Comparison of ENCODE assay signal across 10 cellular contexts in the genomic region with DNA sequence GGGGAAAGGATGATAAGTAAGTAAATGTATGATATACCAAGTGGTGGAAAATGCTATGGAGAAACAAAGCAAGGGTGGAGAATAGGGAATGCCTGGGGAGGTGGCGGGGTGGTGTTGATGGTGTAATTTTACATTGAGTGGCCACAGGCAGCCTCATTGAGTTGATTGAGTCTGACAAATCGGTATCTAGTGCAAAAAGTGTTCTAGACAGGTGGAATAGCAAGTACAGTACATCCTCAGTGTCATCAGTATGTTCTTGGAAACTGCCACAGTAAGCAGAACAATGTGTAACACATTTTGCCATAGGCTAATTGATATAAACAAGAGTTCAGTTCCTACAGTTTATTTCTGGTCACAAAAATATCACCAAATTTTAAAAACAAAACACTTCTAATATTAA. TPM values are rescaled to one million over a fixed set of nuclear protein-coding genes. Genes with fewer than 3 reads are reported as not detected.
DNase-seq lines count a peak whose midpoint lies in the region; ATAC-seq and TF ChIP-seq lines count a peak whose summit lies in the region.
"Had no signal": no experiment of that assay in that cellular context is flagged by ENCODE, and none has a peak within 500 bp of the region (broad histone marks: within the 10 kb centered on the region; RNA-seq: fewer than 3 reads in every experiment).

No MANE protein-coding gene starts in this region.

- H3K4me1 ChIP-seq in cardiac muscle cell (ENCODE audit: low read depth), result no peaks in the 10 kb centered on the region
- no peaks in the 10 kb centered on the region for H3K4me1 ChIP-seq in transverse colon
- H3K4me1 ChIP-seq in sigmoid colon, result peaks cover 0 to 18% (median 3%) of the 10 kb centered on the region in 4 donors
- H3K4me1 ChIP-seq: BE2C, Peyer's patch had no signal

- WGBS in transverse colon (ENCODE audit: low coverage in 1 of 2), 2 donors, result 80 to 88% methylated on average over 1 to 2 of the region's 2 CpGs
- WGBS in sigmoid colon, 2 donors, result 89 to 94% methylated on average over 2 of the region's 2 CpGs

- no peak overlapping the region for H3K4me3 Mint-ChIP-seq in activated naive CD8-positive, alpha-beta T cell treated with anti-CD3 and anti-CD28 coated beads, Interleukin-2, amount 50 U/mL, for 24 hours
- no peak overlapping the region for H3K4me3 Mint-ChIP-seq in stimulated activated naive B cell treated with anti-CD40 and anti-IgM and Interleukin-4, amounts not matched to agents 10 μg/mL and 1 μg/mL and 100 μg/mL, for 72 hours

- peak overlapping the region; percentile 25 for H3K27ac Mint-ChIP-seq in activated naive CD8-positive, alpha-beta T cell treated with anti-CD3 and anti-CD28 coated beads, Interleukin-2, amount 50 U/mL, for 24 hours
- H3K27ac Mint-ChIP-seq in stimulated activated naive B cell treated with anti-CD40 and anti-IgM and Interleukin-4, amounts not matched to agents 10 μg/mL and 1 μg/mL and 100 μg/mL, for 72 hours, result peak overlapping the region; percentile 20

- in situ Hi-C loops in transverse colon (cut with MboI; ENCODE audit: low pct_ligation_motif_present in 1 of 4, low pct_unique_long_range_greater_than_20kb in 1 of 4, low sequenced_read_pairs in 3 of 4), result loop anchor here in 2 of 4 donors (10.0 kb wide), 2 partner anchors 193 to 203 kb away; no protein-coding TSS in a partner anchor

- no peak for TF ChIP-seq EP300 in transverse colon (IDR thresholded peaks at IDR 0.05; ENCODE audit: low read depth)
- TF ChIP-seq EP300 in sigmoid colon (IDR thresholded peaks at IDR 0.05), result no peak

- H3K4me3 ChIP-seq in cardiac muscle cell (no peak overlapping the region), transverse colon (no peak overlapping the region), sigmoid colon (no peak overlapping the region)
- H3K4me3 ChIP-seq: Peyer's patch had no signal

- no peak for TF ChIP-seq CTCF in cardiac muscle cell (IDR thresholded peaks at IDR 0.05; ENCODE audit: low read depth, low read length)
- TF ChIP-seq CTCF in transverse colon (IDR thresholded peaks at IDR 0.05), result no peak
- no peak for TF ChIP-seq CTCF in sigmoid colon (IDR thresholded peaks at IDR 0.05)

- no peaks in the 10 kb centered on the region for H3K9me3 Mint-ChIP-seq in activated naive CD8-positive, alpha-beta T cell treated with anti-CD3 and anti-CD28 coated beads, Interleukin-2, amount 50 U/mL, for 24 hours
- no peaks in the 10 kb centered on the region for H3K9me3 Mint-ChIP-seq in stimulated activated naive B cell treated with anti-CD40 and anti-IgM and Interleukin-4, amounts not matched to agents 10 μg/mL and 1 μg/mL and 100 μg/mL, for 72 hours

- no peak for TF ChIP-seq POLR2A in transverse colon (IDR thresholded peaks at IDR 0.05)
- no peak for TF ChIP-seq POLR2A in sigmoid colon (IDR thresholded peaks at IDR 0.05)

- no peak for ATAC-seq in left cardiac atrium
- ATAC-seq in activated naive CD8-positive, alpha-beta T cell treated with anti-CD3 and anti-CD28 coated beads, Interleukin-2, amount 50 U/mL, for 24 hours, result no peak
- peak; percentile 9 for ATAC-seq in left lobe of liver
- no peak for ATAC-seq in stimulated activated naive B cell treated with anti-CD40 and anti-IgM and Interleukin-4, amounts not matched to agents 10 μg/mL and 1 μg/mL and 100 μg/mL, for 72 hours (replicated peaks)

- H3K27me3 ChIP-seq in cardiac muscle cell (no peaks in the 10 kb centered on the region), transverse colon (no peaks in the 10 kb centered on the region), sigmoid colon (no peaks in the 10 kb centered on the region)
- H3K27me3 ChIP-seq: BE2C, Peyer's patch had no signal

- H3K27ac ChIP-seq in cardiac muscle cell (peak overlapping the region; percentile 82), transverse colon (no peak overlapping the region), sigmoid colon (no peak overlapping the region)
- H3K27ac ChIP-seq: Peyer's patch had no signal

- H3K36me3 Mint-ChIP-seq in activated naive CD8-positive, alpha-beta T cell treated with anti-CD3 and anti-CD28 coated beads, Interleukin-2, amount 50 U/mL, for 24 hours (ENCODE audit: low read depth), result peaks cover 41% of the 10 kb centered on the region
- peaks cover 21 to 32% of the 10 kb centered on the region in 2 donors for H3K36me3 Mint-ChIP-seq in stimulated activated naive B cell treated with anti-CD40 and anti-IgM and Interleukin-4, amounts not matched to agents 10 μg/mL and 1 μg/mL and 100 μg/mL, for 72 hours

- H3K4me1 Mint-ChIP-seq in activated naive CD8-positive, alpha-beta T cell treated with anti-CD3 and anti-CD28 coated beads, Interleukin-2, amount 50 U/mL, for 24 hours, result peaks cover 4% of the 10 kb centered on the region
- peaks cover 0 to 1% of the 10 kb centered on the region in 2 donors for H3K4me1 Mint-ChIP-seq in stimulated activated naive B cell treated with anti-CD40 and anti-IgM and Interleukin-4, amounts not matched to agents 10 μg/mL and 1 μg/mL and 100 μg/mL, for 72 hours

- no peaks in the 10 kb centered on the region for H3K27me3 Mint-ChIP-seq in activated naive CD8-positive, alpha-beta T cell treated with anti-CD3 and anti-CD28 coated beads, Interleukin-2, amount 50 U/mL, for 24 hours
- no peaks in the 10 kb centered on the region for H3K27me3 Mint-ChIP-seq in stimulated activated naive B cell treated with anti-CD40 and anti-IgM and Interleukin-4, amounts not matched to agents 10 μg/mL and 1 μg/mL and 100 μg/mL, for 72 hours

- intact Hi-C loops in left cardiac atrium (cut with DNase I), result no loop called here
- intact Hi-C loops in transverse colon (cut with DNase I; ENCODE audit: low total_unique reads), result no loop called here
- intact Hi-C loops in sigmoid colon (cut with DNase I), result loop anchor here (5.0 kb wide), 1 partner anchor 46 kb away; the partner anchor contains the start of gene UGP2

- DNase-seq in cardiac muscle cell (ENCODE audit: low read depth in 1 of 2, low spot score in 1 of 2) (no peak), left cardiac atrium (no peak), left lobe of liver (ENCODE audit: low spot score) (no peak), transverse colon (no peak), sigmoid colon (no peak)
- no peak for DNase-seq in activated naive CD8-positive, alpha-beta T cell treated with anti-CD3 and anti-CD28 coated beads, Interleukin-2, amount 50 U/mL, for 24 hours
- DNase-seq in stimulated activated naive B cell treated with anti-CD40 and anti-IgM and Interleukin-4, amounts not matched to agents 10 μg/mL and 1 μg/mL and 100 μg/mL, for 72 hours, result no peak
- DNase-seq: NCI-H1417 treated with DMSO at 0.1 percent for 48 hours had no signal

- H3K9me3 ChIP-seq in cardiac muscle cell (ENCODE audit: low read depth) (no peaks in the 10 kb centered on the region), transverse colon (no peaks in the 10 kb centered on the region), sigmoid colon (no peaks in the 10 kb centered on the region)
- H3K9me3 ChIP-seq: BE2C, Peyer's patch had no signal

- H3K36me3 ChIP-seq in cardiac muscle cell (peaks cover 79% of the 10 kb centered on the region), transverse colon (peaks cover 1 to 85% (median 38%) of the 10 kb centered on the region in 4 donors), sigmoid colon (peaks cover 0 to 91% (median 23%) of the 10 kb centered on the region in 4 donors)
- H3K36me3 ChIP-seq: BE2C had no signal

RNA-seq across cellular contexts. Expression of gene UGP2, which starts 46.4 kb away (rescaled TPM):
- total RNA-seq in cardiac muscle cell (183 and 199 TPM in 2 replicates), left cardiac atrium (100 to 1,000 TPM; 303 TPM), left lobe of liver (303 TPM), transverse colon (100 to 1,000 TPM in 3 of 4 donors, 10 to 100 TPM in 1; 62.3 to 352 (median 235) TPM), sigmoid colon (100 to 1,000 TPM; 132 to 196 (median 149) TPM)
- polyA plus RNA-seq in cardiac muscle cell (327 and 344 TPM in 2 replicates), sigmoid colon (100 to 1,000 TPM; 195 to 809 (median 459) TPM)
